Comparison of ENCODE assay signal across 20 cellular contexts in the genomic region with DNA sequence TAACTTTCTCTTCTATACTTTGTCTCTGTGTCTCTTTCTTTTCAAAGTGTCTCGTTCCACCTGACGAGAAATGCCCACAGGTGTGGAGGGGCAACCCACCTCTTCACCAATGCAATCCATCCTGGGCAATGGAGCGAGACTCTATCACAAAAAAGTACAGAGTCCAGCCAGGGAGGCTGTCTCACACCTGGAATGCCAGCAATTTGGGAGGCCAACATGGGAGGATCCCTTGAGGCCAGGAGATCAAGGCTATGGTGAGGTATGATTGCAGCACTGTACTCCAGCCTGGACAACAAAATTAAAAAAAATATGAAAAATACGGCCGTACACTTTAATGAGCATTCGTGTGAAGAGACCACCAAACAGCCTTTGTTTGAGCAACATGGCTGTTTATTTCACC.
"Had no signal": no experiment of that assay in that cellular context is flagged by ENCODE, and none has a peak within 500 bp of the region (broad histone marks: within the 10 kb centered on the region; RNA-seq: fewer than 3 reads in every experiment).

No MANE protein-coding gene starts in this region.

- H3K4me3 ChIP-seq: coronary artery, heart left ventricle, psoas muscle, skin epidermis, testis, tibial nerve had no signal

- H3K9me3 ChIP-seq: neutrophil, testis had no signal

- H3K27me3 ChIP-seq: heart left ventricle, neutrophil, testis, tibial nerve had no signal

- H3K4me3 Mint-ChIP-seq: stimulated activated naive B cell treated with anti-CD40 and anti-IgM and Interleukin-4, amounts not matched to agents 10 μg/mL and 1 μg/mL and 100 μg/mL, for 72 hours; stimulated activated naive CD8-positive, alpha-beta T cell treated with anti-CD3 and anti-CD28 coated beads, Interleukin-15, amount 100 ng/mL, for 72 hours had no signal

- H3K4me1 ChIP-seq: psoas muscle, testis had no signal

- H3K27me3 Mint-ChIP-seq: stimulated activated naive CD8-positive, alpha-beta T cell treated with anti-CD3 and anti-CD28 coated beads, Interleukin-15, amount 100 ng/mL, for 72 hours had no signal

- H3K36me3 ChIP-seq: heart left ventricle, neutrophil had no signal

- ATAC-seq: esophagus mucosa; heart left ventricle; left lobe of liver; psoas muscle; sciatic nerve; stimulated activated naive B cell treated with anti-CD40 and anti-IgM and Interleukin-4, amounts not matched to agents 10 μg/mL and 1 μg/mL and 100 μg/mL, for 72 hours; stimulated activated naive CD8-positive, alpha-beta T cell treated with anti-CD3 and anti-CD28 coated beads, Interleukin-15, amount 100 ng/mL, for 72 hours had no signal

- FAIRE-seq: frontal cortex, islet of Langerhans had no signal

- DNase-seq: effector CD8-positive, alpha-beta T cell; heart left ventricle; hippocampal formation; mammary epithelial cell; psoas muscle; retina; stimulated activated CD4-positive, alpha-beta T cell treated with anti-CD3 and anti-CD28 coated beads, Interleukin-2, amount 100 ng/mL, for 24 hours; stimulated activated CD4-positive, alpha-beta T cell treated with anti-CD3 and anti-CD28 coated beads, Interleukin-4, amount 100 ng/mL, for 4 hours; stimulated activated naive B cell treated with anti-CD40 and anti-IgM and Interleukin-4, amounts not matched to agents 10 μg/mL and 1 μg/mL and 100 μg/mL, for 72 hours; stimulated activated naive CD8-positive, alpha-beta T cell treated with anti-CD3 and anti-CD28 coated beads, Interleukin-15, amount 100 ng/mL, for 72 hours; testis had no signal

- H3K27ac ChIP-seq: coronary artery, heart left ventricle, neutrophil, psoas muscle, skin epidermis, testis, tibial nerve had no signal

- H3K27ac Mint-ChIP-seq: stimulated activated naive B cell treated with anti-CD40 and anti-IgM and Interleukin-4, amounts not matched to agents 10 μg/mL and 1 μg/mL and 100 μg/mL, for 72 hours; stimulated activated naive CD8-positive, alpha-beta T cell treated with anti-CD3 and anti-CD28 coated beads, Interleukin-15, amount 100 ng/mL, for 72 hours had no signal
